8 cellular contexts compared by ENCODE assay signal in the genomic region with DNA sequence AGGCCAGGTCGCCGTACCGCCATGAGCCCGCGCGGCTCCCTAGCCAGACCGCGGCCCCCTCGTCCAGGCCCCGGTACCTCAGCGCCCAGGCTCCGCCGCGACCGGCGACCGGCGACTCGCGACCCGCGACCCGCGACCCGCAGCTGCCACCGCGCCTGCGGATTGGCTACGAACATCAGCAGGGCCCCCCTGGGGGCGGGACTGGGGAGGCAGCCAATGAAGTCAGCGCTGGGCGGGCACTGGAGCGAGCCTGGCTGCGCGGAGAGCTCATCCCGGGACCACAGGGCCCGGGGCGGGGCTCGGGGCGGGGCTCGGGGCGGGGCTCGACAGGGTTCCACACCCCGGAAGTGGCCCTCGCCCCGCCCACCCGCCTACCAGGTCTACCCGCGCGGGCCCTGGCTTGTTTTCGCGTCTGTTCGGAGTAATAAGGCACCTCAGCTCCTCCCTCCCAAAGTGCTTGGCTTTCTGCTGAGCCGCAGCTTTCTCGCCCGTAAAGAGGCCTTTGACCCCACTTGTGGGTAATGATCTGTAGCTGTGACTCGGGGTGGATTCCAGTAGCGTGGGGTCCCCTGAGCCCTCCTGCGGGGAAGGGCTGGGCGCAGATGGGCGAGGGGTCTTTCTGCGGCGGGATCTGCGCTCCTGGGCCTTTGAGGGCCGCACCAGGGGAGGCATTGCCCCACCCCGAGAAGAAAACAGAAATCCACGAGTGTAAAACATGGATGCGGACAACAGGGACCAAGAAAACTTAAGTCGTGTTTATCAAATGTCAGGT.
A peak's percentile ranks its signal among the peaks of the same experiment; 100 is the strongest.
DNase-seq lines count a peak whose midpoint lies in the region; ATAC-seq and TF ChIP-seq lines count a peak whose summit lies in the region.

Gene LYSMD4, minus strand, starts transcription at position 170 of the 772 bp plus-strand sequence. CDS start 1,438 bp downstream, outside the sequence.

- ATAC-seq in GM18520 (IDR thresholded peaks at IDR 0.05; ENCODE audit: unreplicated experiment) = peak; percentile 98
- peak; percentile 99 for ATAC-seq in HG03045 (IDR thresholded peaks at IDR 0.05; ENCODE audit: unreplicated experiment)

- no peak for TF ChIP-seq CTCF in 22Rv1 (IDR thresholded peaks at IDR 0.05)
- TF ChIP-seq CTCF in astrocyte of the cerebellum (IDR thresholded peaks at IDR 0.05; ENCODE audit: low read depth, low read length, missing control alignments) = no peak

- DNase-seq in NCI-H2081 (lab: John Stamatoyannopoulos, UW) (peak; percentile 95), T-helper 22 cell (ENCODE audit: low read depth) (peak; percentile 96), astrocyte of the cerebellum (ENCODE audit: low read depth) (peak; percentile 76), hippocampal formation (lab: John Stamatoyannopoulos, UW) (peak; percentile 96 to 98), retina (peak; percentile 93)

- peak within 1 kb of the TSS; percentile 75 for H3K4me3 ChIP-seq in astrocyte of the cerebellum (ENCODE audit: low read depth, low read length)

- peak within 1 kb of the TSS; percentile 50 for H3K27ac ChIP-seq in 22Rv1

- in situ Hi-C loops in astrocyte of the cerebellum (cut with HindIII; ENCODE audit: low sequenced_read_pairs) = no loop called here

Comparison
In these comparisons a context has a peak if more than half of its experiments do, and no peak if none do; other contexts are left out.
1. Peak in every context shown above with its lines: DNase-seq, ATAC-seq, H3K4me3 ChIP-seq and H3K27ac ChIP-seq.